Comparison of ENCODE assay signal across 1 cellular context in the genomic region with DNA sequence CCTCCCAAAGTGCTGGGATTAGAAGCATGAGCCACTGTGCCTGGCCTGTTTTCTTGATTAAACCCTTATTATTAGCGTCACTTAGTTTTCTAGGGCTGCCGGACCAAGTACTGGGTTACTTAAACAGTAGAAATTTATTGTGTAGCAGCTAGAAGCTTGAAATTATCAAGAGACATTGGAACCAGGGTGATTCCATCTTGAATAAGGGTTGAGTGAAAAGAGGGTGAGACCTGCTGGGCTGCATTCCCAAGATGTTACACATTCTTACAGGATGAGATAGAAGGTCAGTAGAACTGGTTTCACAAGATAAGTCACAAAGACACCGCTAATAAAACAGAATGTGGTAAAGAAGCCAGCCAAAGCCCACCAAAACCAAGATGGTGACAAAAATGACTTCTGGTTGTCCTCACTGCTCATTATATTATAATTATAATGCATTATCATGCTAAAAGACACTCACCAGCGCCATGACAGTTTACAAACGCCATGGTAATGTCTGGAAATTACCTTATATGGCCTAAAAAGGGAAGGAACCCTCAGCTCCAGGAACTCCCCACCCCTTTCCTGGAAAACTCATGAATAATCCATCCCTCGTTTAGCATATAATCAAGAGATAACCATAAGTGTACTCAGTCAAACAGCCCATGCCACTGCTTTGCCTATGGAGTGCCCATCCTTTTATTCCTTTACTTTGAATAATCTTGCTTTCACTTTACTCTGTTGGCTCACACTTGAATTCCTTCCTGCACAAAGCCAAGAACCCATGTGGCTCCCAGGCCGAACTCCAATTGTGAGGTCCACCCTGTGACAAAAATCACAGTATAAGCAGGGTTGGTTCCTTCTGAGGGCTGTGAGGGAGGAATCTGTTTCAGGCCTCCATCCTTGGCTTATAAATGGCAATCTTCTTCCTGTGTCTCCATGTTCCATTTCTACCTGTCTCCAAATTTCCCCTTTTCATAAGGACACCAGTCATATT.
TF ChIP-seq lines count a peak whose summit lies in the region.

No MANE protein-coding gene starts in this region.

TF ChIP-seq in HepG2, 621 proteins besides CTCF, POLR2A, EP300 and RAD21:
- TF ChIP-seq SUZ12 (IDR thresholded peaks at IDR 0.05; ENCODE audit: low read depth, low read length) (no peak), ZNF776 (CRISPR knock-in tag; IDR thresholded peaks at IDR 0.05) (no peak), ISX (CRISPR knock-in tag; conservative IDR thresholded peaks at IDR 0.05) (no peak), ZNF792 (CRISPR knock-in tag; IDR thresholded peaks at IDR 0.05) (no peak), ZNF556 (CRISPR knock-in tag; IDR thresholded peaks at IDR 0.05; ENCODE audit: borderline replicate concordance) (no peak), HNRNPL (IDR thresholded peaks at IDR 0.05; ENCODE audit: low read depth, low read length) (no peak), FLYWCH1 (CRISPR knock-in tag; IDR thresholded peaks at IDR 0.05) (no peak), TBP (CRISPR knock-in tag; IDR thresholded peaks at IDR 0.05) (no peak), MLLT10 (CRISPR knock-in tag; IDR thresholded peaks at IDR 0.05) (no peak)
- TF ChIP-seq, protein P1, sequence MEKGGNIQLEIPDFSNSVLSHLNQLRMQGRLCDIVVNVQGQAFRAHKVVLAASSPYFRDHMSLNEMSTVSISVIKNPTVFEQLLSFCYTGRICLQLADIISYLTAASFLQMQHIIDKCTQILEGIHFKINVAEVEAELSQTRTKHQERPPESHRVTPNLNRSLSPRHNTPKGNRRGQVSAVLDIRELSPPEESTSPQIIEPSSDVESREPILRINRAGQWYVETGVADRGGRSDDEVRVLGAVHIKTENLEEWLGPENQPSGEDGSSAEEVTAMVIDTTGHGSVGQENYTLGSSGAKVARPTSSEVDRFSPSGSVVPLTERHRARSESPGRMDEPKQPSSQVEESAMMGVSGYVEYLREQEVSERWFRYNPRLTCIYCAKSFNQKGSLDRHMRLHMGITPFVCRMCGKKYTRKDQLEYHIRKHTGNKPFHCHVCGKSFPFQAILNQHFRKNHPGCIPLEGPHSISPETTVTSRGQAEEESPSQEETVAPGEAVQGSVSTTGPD (CRISPR knock-in tag; IDR thresholded peaks at IDR 0.05), result no peak
- TF ChIP-seq, protein P2, sequence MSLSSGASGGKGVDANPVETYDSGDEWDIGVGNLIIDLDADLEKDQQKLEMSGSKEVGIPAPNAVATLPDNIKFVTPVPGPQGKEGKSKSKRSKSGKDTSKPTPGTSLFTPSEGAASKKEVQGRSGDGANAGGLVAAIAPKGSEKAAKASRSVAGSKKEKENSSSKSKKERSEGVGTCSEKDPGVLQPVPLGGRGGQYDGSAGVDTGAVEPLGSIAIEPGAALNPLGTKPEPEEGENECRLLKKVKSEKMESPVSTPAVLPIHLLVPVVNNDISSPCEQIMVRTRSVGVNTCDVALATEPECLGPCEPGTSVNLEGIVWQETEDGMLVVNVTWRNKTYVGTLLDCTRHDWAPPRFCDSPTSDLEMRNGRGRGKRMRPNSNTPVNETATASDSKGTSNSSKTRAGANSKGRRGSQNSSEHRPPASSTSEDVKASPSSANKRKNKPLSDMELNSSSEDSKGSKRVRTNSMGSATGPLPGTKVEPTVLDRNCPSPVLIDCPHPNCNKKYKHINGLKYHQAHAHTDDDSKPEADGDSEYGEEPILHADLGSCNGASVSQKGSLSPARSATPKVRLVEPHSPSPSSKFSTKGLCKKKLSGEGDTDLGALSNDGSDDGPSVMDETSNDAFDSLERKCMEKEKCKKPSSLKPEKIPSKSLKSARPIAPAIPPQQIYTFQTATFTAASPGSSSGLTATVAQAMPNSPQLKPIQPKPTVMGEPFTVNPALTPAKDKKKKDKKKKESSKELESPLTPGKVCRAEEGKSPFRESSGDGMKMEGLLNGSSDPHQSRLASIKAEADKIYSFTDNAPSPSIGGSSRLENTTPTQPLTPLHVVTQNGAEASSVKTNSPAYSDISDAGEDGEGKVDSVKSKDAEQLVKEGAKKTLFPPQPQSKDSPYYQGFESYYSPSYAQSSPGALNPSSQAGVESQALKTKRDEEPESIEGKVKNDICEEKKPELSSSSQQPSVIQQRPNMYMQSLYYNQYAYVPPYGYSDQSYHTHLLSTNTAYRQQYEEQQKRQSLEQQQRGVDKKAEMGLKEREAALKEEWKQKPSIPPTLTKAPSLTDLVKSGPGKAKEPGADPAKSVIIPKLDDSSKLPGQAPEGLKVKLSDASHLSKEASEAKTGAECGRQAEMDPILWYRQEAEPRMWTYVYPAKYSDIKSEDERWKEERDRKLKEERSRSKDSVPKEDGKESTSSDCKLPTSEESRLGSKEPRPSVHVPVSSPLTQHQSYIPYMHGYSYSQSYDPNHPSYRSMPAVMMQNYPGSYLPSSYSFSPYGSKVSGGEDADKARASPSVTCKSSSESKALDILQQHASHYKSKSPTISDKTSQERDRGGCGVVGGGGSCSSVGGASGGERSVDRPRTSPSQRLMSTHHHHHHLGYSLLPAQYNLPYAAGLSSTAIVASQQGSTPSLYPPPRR (CRISPR knock-in tag; IDR thresholded peaks at IDR 0.05; ENCODE audit: borderline replicate concordance), result no peak
